ENCODE assay signal across 12 cellular contexts in the genomic region with DNA sequence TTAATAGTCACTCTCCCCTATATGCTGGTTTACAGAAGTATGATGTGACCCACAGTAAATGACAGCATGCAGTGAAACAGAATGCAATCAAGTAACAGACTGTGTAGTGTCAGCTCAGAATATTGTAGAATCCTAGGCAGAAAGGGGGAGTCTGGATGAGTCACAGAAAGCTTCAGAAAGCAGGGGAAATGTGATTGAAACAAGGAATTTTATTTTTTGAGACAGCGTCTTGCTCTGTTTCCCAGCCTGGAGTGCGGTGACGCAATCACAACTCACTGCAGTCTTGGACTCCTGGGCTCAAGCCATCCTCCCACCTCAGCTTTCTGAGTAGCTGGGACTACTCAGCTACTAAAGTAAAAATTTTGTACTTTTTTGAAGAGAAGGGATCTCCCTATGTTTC.
A peak's percentile ranks its signal among the peaks of the same experiment; 100 is the strongest.
DNase-seq lines count a peak whose midpoint lies in the region; TF ChIP-seq lines count a peak whose summit lies in the region.
"Had no signal": no experiment of that assay in that cellular context is flagged by ENCODE, and none has a peak within 500 bp of the region (broad histone marks: within the 10 kb centered on the region; RNA-seq: fewer than 3 reads in every experiment).

No MANE protein-coding gene starts in this region.

- TF ChIP-seq CTCF in brain microvascular endothelial cell (IDR thresholded peaks at IDR 0.05; ENCODE audit: low read depth, low read length, missing control alignments) (no peak), hepatocyte (IDR thresholded peaks at IDR 0.05; ENCODE audit: poor library complexity) (no peak), endothelial cell (IDR thresholded peaks at IDR 0.05; ENCODE audit: unreplicated experiment) (no peak)

- H4K20me1 ChIP-seq in hepatocyte (ENCODE audit: insufficient read depth, poor library complexity, severe bottlenecking), result no peaks in the 10 kb centered on the region

- H3K4me1 Mint-ChIP-seq in endothelial cell (ENCODE audit: unreplicated experiment), result peaks cover 4% of the 10 kb centered on the region

- no peaks in the 10 kb centered on the region for H3K27me3 ChIP-seq in brain microvascular endothelial cell (replicated peaks)
- no peaks in the 10 kb centered on the region for H3K27me3 ChIP-seq in hepatocyte

- no peaks in the 10 kb centered on the region for H3K36me3 Mint-ChIP-seq in endothelial cell (ENCODE audit: low read depth, unreplicated experiment)

- H3K4me2 ChIP-seq in hepatocyte, result no peak overlapping the region

- H3K27ac ChIP-seq in brain microvascular endothelial cell (no peak overlapping the region), hepatocyte (no peak overlapping the region)

- H3K36me3 ChIP-seq in brain microvascular endothelial cell (replicated peaks), result no peaks in the 10 kb centered on the region
- H3K36me3 ChIP-seq in hepatocyte (replicated peaks; ENCODE audit: insufficient read depth, low read depth), result no peaks in the 10 kb centered on the region

- DNase-seq in brain microvascular endothelial cell (peak; percentile 57), hepatocyte (ENCODE audit: low spot score) (peak; percentile 41), superior temporal gyrus (ENCODE audit: extremely low spot score) (peak; percentile 54), endothelial cell (ENCODE audit: low spot score) (no peak), NCI-H446 (lab: John Stamatoyannopoulos, UW) (no peak)
- DNase-seq in activated T-cell treated with anti-CD3 and anti-CD28 coated beads, Interleukin-2, amount 50 U/mL, for 48 hours, result no peak
- DNase-seq: activated CD4-positive, alpha-beta memory T cell treated with anti-CD3 and anti-CD28 coated beads for 36 hours; DMS79; erythroblast; NCI-H187 treated with DMSO at 0.1 percent for 48 hours; NCI-H524 had no signal

- no peaks in the 10 kb centered on the region for H3K9me2 ChIP-seq in hepatocyte (replicated peaks; ENCODE audit: insufficient read depth)

- WGBS in hepatocyte (ENCODE audit: low lambda C conversion rate, missing lambda C conversion rate), result 81% methylated on average over 3 of the region's 3 CpGs

- H3K27ac Mint-ChIP-seq in endothelial cell (ENCODE audit: unreplicated experiment), result no peak overlapping the region
- H3K27ac Mint-ChIP-seq: activated CD4-positive, alpha-beta memory T cell treated with anti-CD3 and anti-CD28 coated beads for 36 hours had no signal

- H3K79me2 ChIP-seq in hepatocyte, result no peaks in the 10 kb centered on the region

- TF ChIP-seq EP300 in Ishikawa (IDR thresholded peaks at IDR 0.05; ENCODE audit: borderline replicate concordance), result no peak

- no peak overlapping the region for H2AFZ ChIP-seq in hepatocyte

- H3K4me3 Mint-ChIP-seq in endothelial cell (ENCODE audit: unreplicated experiment), result no peak overlapping the region
- H3K4me3 Mint-ChIP-seq: activated CD4-positive, alpha-beta memory T cell treated with anti-CD3 and anti-CD28 coated beads for 36 hours had no signal

- TF ChIP-seq RAD21 in Ishikawa (IDR thresholded peaks at IDR 0.05; ENCODE audit: low read depth), result no peak

- no peaks in the 10 kb centered on the region for H3K27me3 Mint-ChIP-seq in endothelial cell (ENCODE audit: unreplicated experiment)
- H3K27me3 Mint-ChIP-seq: activated CD4-positive, alpha-beta memory T cell treated with anti-CD3 and anti-CD28 coated beads for 36 hours had no signal

- H3K9me3 Mint-ChIP-seq in endothelial cell (ENCODE audit: unreplicated experiment), result no peaks in the 10 kb centered on the region
- H3K9me3 Mint-ChIP-seq: activated CD4-positive, alpha-beta memory T cell treated with anti-CD3 and anti-CD28 coated beads for 36 hours had no signal

- in situ Hi-C loops in brain microvascular endothelial cell (cut with HindIII; ENCODE audit: low pct_ligation_motif_present, low sequenced_read_pairs), result no loop called here

- no peak overlapping the region for H3K4me3 ChIP-seq in brain microvascular endothelial cell (ENCODE audit: low read depth, low read length)
- H3K4me3 ChIP-seq in hepatocyte, result no peak overlapping the region

- no peaks in the 10 kb centered on the region for H3K9me3 ChIP-seq in hepatocyte (ENCODE audit: low read depth)

- peaks cover 4% of the 10 kb centered on the region for H3K4me1 ChIP-seq in hepatocyte (ENCODE audit: insufficient read depth)

TF ChIP-seq in Ishikawa, 13 proteins besides CTCF, POLR2A, EP300 and RAD21:
- TF ChIP-seq CREB1 (IDR thresholded peaks at IDR 0.05; ENCODE audit: low read depth), result no peak
- TF ChIP-seq TEAD4 (IDR thresholded peaks at IDR 0.05), result no peak
- TF ChIP-seq NFIC (IDR thresholded peaks at IDR 0.05), result no peak
- no peak for TF ChIP-seq MAX (IDR thresholded peaks at IDR 0.05)
- peak; percentile 56 for TF ChIP-seq CEBPB (IDR thresholded peaks at IDR 0.05)
- TF ChIP-seq TAF1 (IDR thresholded peaks at IDR 0.05; ENCODE audit: low read depth), result no peak

Comparison
In these comparisons a context has a peak if more than half of its experiments do, and no peak if none do; other contexts are left out.
1. DNase-seq: peak in brain microvascular endothelial cell (single experiment), hepatocyte (single experiment) and superior temporal gyrus (single experiment); none in endothelial cell (single experiment), activated T-cell treated with anti-CD3 and anti-CD28 coated beads, Interleukin-2, amount 50 U/mL, for 48 hours (0 of 2) and NCI-H446 (0 of 2).